Comparison of ENCODE assay signal across 1 cellular context in genomic region chr3:63228677-63229076, GRCh38.
TF ChIP-seq lines count a peak whose summit lies in the region.

No MANE protein-coding gene starts in this region.

TF ChIP-seq in GM12878, 131 proteins besides CTCF, POLR2A, EP300 and RAD21 (continued from another document):
- TF ChIP-seq, protein P1, sequence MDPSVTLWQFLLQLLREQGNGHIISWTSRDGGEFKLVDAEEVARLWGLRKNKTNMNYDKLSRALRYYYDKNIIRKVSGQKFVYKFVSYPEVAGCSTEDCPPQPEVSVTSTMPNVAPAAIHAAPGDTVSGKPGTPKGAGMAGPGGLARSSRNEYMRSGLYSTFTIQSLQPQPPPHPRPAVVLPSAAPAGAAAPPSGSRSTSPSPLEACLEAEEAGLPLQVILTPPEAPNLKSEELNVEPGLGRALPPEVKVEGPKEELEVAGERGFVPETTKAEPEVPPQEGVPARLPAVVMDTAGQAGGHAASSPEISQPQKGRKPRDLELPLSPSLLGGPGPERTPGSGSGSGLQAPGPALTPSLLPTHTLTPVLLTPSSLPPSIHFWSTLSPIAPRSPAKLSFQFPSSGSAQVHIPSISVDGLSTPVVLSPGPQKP (IDR thresholded peaks at IDR 0.05; ENCODE audit: low read depth, low read length), result no peak
- no peak for TF ChIP-seq HCFC1 (IDR thresholded peaks at IDR 0.05; ENCODE audit: low read length)
- no peak for TF ChIP-seq RAD51 (IDR thresholded peaks at IDR 0.05)
- TF ChIP-seq CREM (IDR thresholded peaks at IDR 0.05; ENCODE audit: low read depth), result no peak
- TF ChIP-seq, protein P2, sequence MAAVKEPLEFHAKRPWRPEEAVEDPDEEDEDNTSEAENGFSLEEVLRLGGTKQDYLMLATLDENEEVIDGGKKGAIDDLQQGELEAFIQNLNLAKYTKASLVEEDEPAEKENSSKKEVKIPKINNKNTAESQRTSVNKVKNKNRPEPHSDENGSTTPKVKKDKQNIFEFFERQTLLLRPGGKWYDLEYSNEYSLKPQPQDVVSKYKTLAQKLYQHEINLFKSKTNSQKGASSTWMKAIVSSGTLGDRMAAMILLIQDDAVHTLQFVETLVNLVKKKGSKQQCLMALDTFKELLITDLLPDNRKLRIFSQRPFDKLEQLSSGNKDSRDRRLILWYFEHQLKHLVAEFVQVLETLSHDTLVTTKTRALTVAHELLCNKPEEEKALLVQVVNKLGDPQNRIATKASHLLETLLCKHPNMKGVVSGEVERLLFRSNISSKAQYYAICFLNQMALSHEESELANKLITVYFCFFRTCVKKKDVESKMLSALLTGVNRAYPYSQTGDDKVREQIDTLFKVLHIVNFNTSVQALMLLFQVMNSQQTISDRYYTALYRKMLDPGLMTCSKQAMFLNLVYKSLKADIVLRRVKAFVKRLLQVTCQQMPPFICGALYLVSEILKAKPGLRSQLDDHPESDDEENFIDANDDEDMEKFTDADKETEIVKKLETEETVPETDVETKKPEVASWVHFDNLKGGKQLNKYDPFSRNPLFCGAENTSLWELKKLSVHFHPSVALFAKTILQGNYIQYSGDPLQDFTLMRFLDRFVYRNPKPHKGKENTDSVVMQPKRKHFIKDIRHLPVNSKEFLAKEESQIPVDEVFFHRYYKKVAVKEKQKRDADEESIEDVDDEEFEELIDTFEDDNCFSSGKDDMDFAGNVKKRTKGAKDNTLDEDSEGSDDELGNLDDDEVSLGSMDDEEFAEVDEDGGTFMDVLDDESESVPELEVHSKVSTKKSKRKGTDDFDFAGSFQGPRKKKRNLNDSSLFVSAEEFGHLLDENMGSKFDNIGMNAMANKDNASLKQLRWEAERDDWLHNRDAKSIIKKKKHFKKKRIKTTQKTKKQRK (IDR thresholded peaks at IDR 0.05; ENCODE audit: low read depth, low read length), result no peak
- no peak for TF ChIP-seq ZNF217 (IDR thresholded peaks at IDR 0.05)
- no peak for TF ChIP-seq SIX5 (IDR thresholded peaks at IDR 0.05; ENCODE audit: low read depth, low read length, severe bottlenecking)
- TF ChIP-seq YY1 (IDR thresholded peaks at IDR 0.05; ENCODE audit: low read depth, low read length), result peak; percentile 92
- no peak for TF ChIP-seq POU2F2 (IDR thresholded peaks at IDR 0.05; ENCODE audit: borderline replicate concordance, low read depth, low read length)
- no peak for TF ChIP-seq BACH1 (IDR thresholded peaks at IDR 0.05; ENCODE audit: borderline replicate concordance)
- no peak for TF ChIP-seq HDAC6 (IDR thresholded peaks at IDR 0.05; ENCODE audit: unreplicated experiment)
- no peak for TF ChIP-seq RBBP5 (conservative IDR thresholded peaks at IDR 0.05)
- no peak for TF ChIP-seq KLF5 (IDR thresholded peaks at IDR 0.05; ENCODE audit: partially characterized antibody)
- TF ChIP-seq, protein P3, sequence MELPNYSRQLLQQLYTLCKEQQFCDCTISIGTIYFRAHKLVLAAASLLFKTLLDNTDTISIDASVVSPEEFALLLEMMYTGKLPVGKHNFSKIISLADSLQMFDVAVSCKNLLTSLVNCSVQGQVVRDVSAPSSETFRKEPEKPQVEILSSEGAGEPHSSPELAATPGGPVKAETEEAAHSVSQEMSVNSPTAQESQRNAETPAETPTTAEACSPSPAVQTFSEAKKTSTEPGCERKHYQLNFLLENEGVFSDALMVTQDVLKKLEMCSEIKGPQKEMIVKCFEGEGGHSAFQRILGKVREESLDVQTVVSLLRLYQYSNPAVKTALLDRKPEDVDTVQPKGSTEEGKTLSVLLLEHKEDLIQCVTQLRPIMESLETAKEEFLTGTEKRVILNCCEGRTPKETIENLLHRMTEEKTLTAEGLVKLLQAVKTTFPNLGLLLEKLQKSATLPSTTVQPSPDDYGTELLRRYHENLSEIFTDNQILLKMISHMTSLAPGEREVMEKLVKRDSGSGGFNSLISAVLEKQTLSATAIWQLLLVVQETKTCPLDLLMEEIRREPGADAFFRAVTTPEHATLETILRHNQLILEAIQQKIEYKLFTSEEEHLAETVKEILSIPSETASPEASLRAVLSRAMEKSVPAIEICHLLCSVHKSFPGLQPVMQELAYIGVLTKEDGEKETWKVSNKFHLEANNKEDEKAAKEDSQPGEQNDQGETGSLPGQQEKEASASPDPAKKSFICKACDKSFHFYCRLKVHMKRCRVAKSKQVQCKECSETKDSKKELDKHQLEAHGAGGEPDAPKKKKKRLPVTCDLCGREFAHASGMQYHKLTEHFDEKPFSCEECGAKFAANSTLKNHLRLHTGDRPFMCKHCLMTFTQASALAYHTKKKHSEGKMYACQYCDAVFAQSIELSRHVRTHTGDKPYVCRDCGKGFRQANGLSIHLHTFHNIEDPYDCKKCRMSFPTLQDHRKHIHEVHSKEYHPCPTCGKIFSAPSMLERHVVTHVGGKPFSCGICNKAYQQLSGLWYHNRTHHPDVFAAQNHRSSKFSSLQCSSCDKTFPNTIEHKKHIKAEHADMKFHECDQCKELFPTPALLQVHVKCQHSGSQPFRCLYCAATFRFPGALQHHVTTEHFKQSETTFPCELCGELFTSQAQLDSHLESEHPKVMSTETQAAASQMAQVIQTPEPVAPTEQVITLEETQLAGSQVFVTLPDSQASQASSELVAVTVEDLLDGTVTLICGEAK (IDR thresholded peaks at IDR 0.05; ENCODE audit: borderline replicate concordance), result no peak
- TF ChIP-seq NFIC (IDR thresholded peaks at IDR 0.05; ENCODE audit: low read depth, low read length), result no peak
- no peak for TF ChIP-seq NR2F1 (conservative IDR thresholded peaks at IDR 0.05)
- TF ChIP-seq, protein P4, sequence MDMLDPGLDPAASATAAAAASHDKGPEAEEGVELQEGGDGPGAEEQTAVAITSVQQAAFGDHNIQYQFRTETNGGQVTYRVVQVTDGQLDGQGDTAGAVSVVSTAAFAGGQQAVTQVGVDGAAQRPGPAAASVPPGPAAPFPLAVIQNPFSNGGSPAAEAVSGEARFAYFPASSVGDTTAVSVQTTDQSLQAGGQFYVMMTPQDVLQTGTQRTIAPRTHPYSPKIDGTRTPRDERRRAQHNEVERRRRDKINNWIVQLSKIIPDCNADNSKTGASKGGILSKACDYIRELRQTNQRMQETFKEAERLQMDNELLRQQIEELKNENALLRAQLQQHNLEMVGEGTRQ (IDR thresholded peaks at IDR 0.05; ENCODE audit: borderline replicate concordance, low read depth, low read length), result no peak
- TF ChIP-seq CHD4 (IDR thresholded peaks at IDR 0.05), result no peak
- TF ChIP-seq YBX1 (IDR thresholded peaks at IDR 0.05), result no peak
- TF ChIP-seq SPI1 (IDR thresholded peaks at IDR 0.05; ENCODE audit: borderline replicate concordance, insufficient read depth, low read depth, low read length), result no peak
- TF ChIP-seq SMC3 (IDR thresholded peaks at IDR 0.05; ENCODE audit: borderline replicate concordance, low read length), result peak; percentile 38; the same call in 1 of the 2 replicates
- TF ChIP-seq HDGF (IDR thresholded peaks at IDR 0.05), result no peak
- TF ChIP-seq GABPA (IDR thresholded peaks at IDR 0.05; ENCODE audit: low read depth), result 0 out of 2 replicates have a peak, but pooled peaks have one; percentile 57
- TF ChIP-seq ETV6 (conservative IDR thresholded peaks at IDR 0.05 in 1 of 2, IDR thresholded peaks at IDR 0.05 in 1 of 2; ENCODE audit: borderline replicate concordance in 1 of 2, low read depth in 1 of 2), result peak in 1 of 2 experiments; percentile 91; a peak in 2 of 4 replicates
- TF ChIP-seq, protein P5, sequence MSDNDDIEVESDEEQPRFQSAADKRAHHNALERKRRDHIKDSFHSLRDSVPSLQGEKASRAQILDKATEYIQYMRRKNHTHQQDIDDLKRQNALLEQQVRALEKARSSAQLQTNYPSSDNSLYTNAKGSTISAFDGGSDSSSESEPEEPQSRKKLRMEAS (IDR thresholded peaks at IDR 0.05; ENCODE audit: low read depth, low read length), result no peak
- TF ChIP-seq FOS (IDR thresholded peaks at IDR 0.05; ENCODE audit: borderline replicate concordance, extremely low read depth, insufficient read length), result no peak
- TF ChIP-seq ZNF274 (IDR thresholded peaks at IDR 0.05; ENCODE audit: insufficient read depth, insufficient read length), result no peak
- TF ChIP-seq ZNF592 (IDR thresholded peaks at IDR 0.05), result no peak
